Comparison of ENCODE assay signal across 11 cellular contexts in the genomic region with DNA sequence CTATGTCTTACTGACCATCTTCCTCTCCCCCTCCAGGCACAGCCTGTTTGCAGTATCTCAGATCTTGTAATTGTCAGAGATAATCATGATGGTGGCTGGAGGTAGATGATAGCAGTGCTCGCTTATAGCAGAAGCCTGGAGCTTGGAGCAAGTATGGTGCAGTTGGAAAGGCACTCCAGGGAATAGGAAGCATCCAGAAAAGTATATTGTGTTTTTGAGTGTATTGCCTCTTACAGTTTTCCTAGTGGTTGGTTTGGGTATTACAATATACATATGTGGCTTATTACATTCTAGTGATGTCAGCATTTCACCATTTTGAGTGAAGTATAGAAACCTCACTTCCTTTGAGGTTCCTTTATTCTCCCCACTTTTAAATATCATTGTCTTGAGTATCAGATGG.
DNase-seq lines count a peak whose midpoint lies in the region; ATAC-seq and TF ChIP-seq lines count a peak whose summit lies in the region.
"Had no signal": no experiment of that assay in that cellular context is flagged by ENCODE, and none has a peak within 500 bp of the region (broad histone marks: within the 10 kb centered on the region; RNA-seq: fewer than 3 reads in every experiment).

No MANE protein-coding gene starts in this region.

- H3K27ac ChIP-seq in RWPE1 (no peak overlapping the region), vagina (no peak overlapping the region)

- TF ChIP-seq POLR2A in vagina (IDR thresholded peaks at IDR 0.05) = no peak

- no peak overlapping the region for H3K4me3 Mint-ChIP-seq in HFFc6
- H3K4me3 Mint-ChIP-seq: activated CD4-positive, alpha-beta T cell treated with anti-CD3 and anti-CD28 coated beads, Interleukin-2, amount 10 ng/mL, durations not matched to agents 7 days and 5 days; activated naive CD8-positive, alpha-beta T cell treated with anti-CD3 and anti-CD28 coated beads for 36 hours had no signal

- no peak overlapping the region for H3K27ac Mint-ChIP-seq in HFFc6
- H3K27ac Mint-ChIP-seq: activated CD4-positive, alpha-beta T cell treated with anti-CD3 and anti-CD28 coated beads, Interleukin-2, amount 10 ng/mL, durations not matched to agents 7 days and 5 days; activated naive CD8-positive, alpha-beta T cell treated with anti-CD3 and anti-CD28 coated beads for 36 hours had no signal

- H3K36me3 Mint-ChIP-seq in HFFc6 (ENCODE audit: low read depth) = no peaks in the 10 kb centered on the region
- H3K36me3 Mint-ChIP-seq: activated naive CD8-positive, alpha-beta T cell treated with anti-CD3 and anti-CD28 coated beads for 36 hours had no signal

- no peak for ATAC-seq in HG03097 (IDR thresholded peaks at IDR 0.05; ENCODE audit: low FRiP score, unreplicated experiment)

- CTCF ChIA-PET in BJ (lab: Yijun Ruan, JAX) (interaction anchor here (0.6 to 1.0 kb wide), 2 partner anchors 8 to 24 kb away, joined by 3 to 4 read pairs; no protein-coding TSS in a partner anchor), RWPE1 (lab: Yijun Ruan, JAX) (interaction anchor here (0.7 kb wide), 1 partner anchor 184 kb away, joined by 5 read pairs; no protein-coding TSS in a partner anchor)

- no peaks in the 10 kb centered on the region for H3K27me3 Mint-ChIP-seq in HFFc6 (ENCODE audit: insufficient read depth)

- peaks cover 3% of the 10 kb centered on the region for H3K9me3 ChIP-seq in vagina

- H3K4me1 Mint-ChIP-seq in HFFc6 (ENCODE audit: low read depth) = no peaks in the 10 kb centered on the region

- POLR2A ChIA-PET in BJ (lab: Charles Lee) (no interaction called here), RWPE1 (lab: Yijun Ruan, JAX; ENCODE audit: low non-redundant PET) (no interaction called here)

- peak; percentile 33 for TF ChIP-seq CTCF in BJ (IDR thresholded peaks at IDR 0.05; ENCODE audit: insufficient read depth, low read depth, low read length)
- TF ChIP-seq CTCF in HFFc6 (IDR thresholded peaks at IDR 0.05) = peak; percentile 71
- peak; percentile 34 for TF ChIP-seq CTCF in RWPE1 (conservative IDR thresholded peaks at IDR 0.05; ENCODE audit: low read depth)
- TF ChIP-seq CTCF in vagina (IDR thresholded peaks at IDR 0.05) = no peak

- H3K4me1 ChIP-seq in vagina = no peaks in the 10 kb centered on the region

- H3K36me3 ChIP-seq in BJ (ENCODE audit: control insufficient read depth, insufficient read depth, low read length) = no peaks in the 10 kb centered on the region
- no peaks in the 10 kb centered on the region for H3K36me3 ChIP-seq in vagina

- H3K27me3 ChIP-seq in BJ (ENCODE audit: control insufficient read depth, insufficient read depth, low read length) (peaks cover 4% of the 10 kb centered on the region; the same call in 1 of the 2 replicates), vagina (no peaks in the 10 kb centered on the region)

- peaks cover 15% of the 10 kb centered on the region for H3K9me3 Mint-ChIP-seq in HFFc6

- DNase-seq in BJ (ENCODE audit: low read depth) = no peak
- no peak for DNase-seq in HFFc6
- DNase-seq in RWPE1 (ENCODE audit: low spot score) = no peak
- peak; percentile 4 for DNase-seq in iris pigment epithelial cell (ENCODE audit: low read depth)
- no peak for DNase-seq in vagina (ENCODE audit: extremely low spot score in 2 of 2)
- no peak for DNase-seq in pons (ENCODE audit: low spot score)
- DNase-seq in NCI-H2107 (lab: John Stamatoyannopoulos, UW) = no peak
- DNase-seq: activated CD4-positive, alpha-beta T cell treated with anti-CD3 and anti-CD28 coated beads, Interleukin-2, amount 10 ng/mL, durations not matched to agents 7 days and 5 days; activated naive CD8-positive, alpha-beta T cell treated with anti-CD3 and anti-CD28 coated beads for 36 hours; NK-92 treated with Interleukin-12 subunit alpha and Interleukin-12 subunit beta, amount 100 ng/mL, for 24 hours had no signal

- intact Hi-C loops in vagina (cut with DNase I) = no loop called here

- H3K4me3 ChIP-seq in BJ (ENCODE audit: low read depth, low read length) = no peak overlapping the region
- H3K4me3 ChIP-seq in vagina = no peak overlapping the region

Comparison
In these comparisons a context has a peak if more than half of its experiments do, and no peak if none do; other contexts are left out.
1. CTCF ChIP-seq: peak in BJ (single experiment), HFFc6 (single experiment) and RWPE1 (single experiment); none in vagina (0 of 3).